In genomic region chr6:132130530-132131298, GRCh38 we compare ENCODE assay signal across 9 cellular contexts.
DNase-seq lines count a peak whose midpoint lies in the region; ATAC-seq, FAIRE-seq and TF ChIP-seq lines count a peak whose summit lies in the region.
"Had no signal": no experiment of that assay in that cellular context is flagged by ENCODE, and none has a peak within 500 bp of the region (broad histone marks: within the 10 kb centered on the region; RNA-seq: fewer than 3 reads in every experiment).

No MANE protein-coding gene starts in this region.

- no peaks in the 10 kb centered on the region for H3K9me3 Mint-ChIP-seq in activated B cell treated with CpG ODN at 0.5 μM for 24 hours
- H3K9me3 Mint-ChIP-seq in activated T-cell treated with anti-CD3 and anti-CD28 coated beads, Interleukin-2, amount 50 U/mL, for 4 hours: no peaks in the 10 kb centered on the region
- H3K9me3 Mint-ChIP-seq: activated CD4-positive, alpha-beta T cell treated with anti-CD3 and anti-CD28 coated beads, Interleukin-2, amount 10 ng/mL, durations not matched to agents 7 days and 5 days had no signal

- POLR2A ChIA-PET in activated B cell treated with CpG ODN at 0.5 μM for 24 hours (lab: Charles Lee): no interaction called here

- H3K4me3 Mint-ChIP-seq in activated B cell treated with CpG ODN at 0.5 μM for 24 hours: peak overlapping the region; percentile 21
- no peak overlapping the region for H3K4me3 Mint-ChIP-seq in activated T-cell treated with anti-CD3 and anti-CD28 coated beads, Interleukin-2, amount 50 U/mL, for 4 hours
- H3K4me3 Mint-ChIP-seq: activated CD4-positive, alpha-beta T cell treated with anti-CD3 and anti-CD28 coated beads, Interleukin-2, amount 10 ng/mL, durations not matched to agents 7 days and 5 days had no signal

- CTCF ChIA-PET in activated B cell treated with CpG ODN at 0.5 μM for 24 hours (lab: Charles Lee): interaction anchor here (0.8 kb wide), 1 partner anchor 28 kb away, joined by 3 read pairs; no protein-coding TSS in a partner anchor

- DNase-seq in GM19239 (ENCODE audit: insufficient read length, low spot score): no peak
- no peak for DNase-seq in activated B cell treated with CpG ODN at 0.5 μM for 24 hours
- DNase-seq in iris pigment epithelial cell (ENCODE audit: low read depth): peak; percentile 62
- no peak for DNase-seq in KG1 (lab: John Stamatoyannopoulos, UW)
- no peak for DNase-seq in activated T-cell treated with anti-CD3 and anti-CD28 coated beads, Interleukin-2, amount 50 U/mL, for 4 hours
- DNase-seq: activated CD4-positive, alpha-beta T cell treated with anti-CD3 and anti-CD28 coated beads, Interleukin-2, amount 10 ng/mL, durations not matched to agents 7 days and 5 days had no signal

- no peaks in the 10 kb centered on the region for H3K9me3 ChIP-seq in skeletal muscle satellite cell (replicated peaks; ENCODE audit: low read length)

- H3K4me1 ChIP-seq in skeletal muscle satellite cell (ENCODE audit: control insufficient read depth, insufficient read depth, low read length): peaks cover 40% of the 10 kb centered on the region

- H3K36me3 Mint-ChIP-seq in activated B cell treated with CpG ODN at 0.5 μM for 24 hours (ENCODE audit: low read depth): no peaks in the 10 kb centered on the region
- H3K36me3 Mint-ChIP-seq in activated T-cell treated with anti-CD3 and anti-CD28 coated beads, Interleukin-2, amount 50 U/mL, for 4 hours (ENCODE audit: insufficient read depth): no peaks in the 10 kb centered on the region

- H3K27me3 ChIP-seq in skeletal muscle satellite cell (ENCODE audit: control insufficient read depth, insufficient read depth, low read length): no peaks in the 10 kb centered on the region

- FAIRE-seq in GM19239 (lab: Jason Lieb, UNC): peak; percentile 11

- no peaks in the 10 kb centered on the region for H3K27me3 Mint-ChIP-seq in activated B cell treated with CpG ODN at 0.5 μM for 24 hours
- peaks cover 8% of the 10 kb centered on the region for H3K27me3 Mint-ChIP-seq in activated T-cell treated with anti-CD3 and anti-CD28 coated beads, Interleukin-2, amount 50 U/mL, for 4 hours (ENCODE audit: low read depth)

- H3K4me1 Mint-ChIP-seq in activated B cell treated with CpG ODN at 0.5 μM for 24 hours: peaks cover 59% of the 10 kb centered on the region
- H3K4me1 Mint-ChIP-seq in activated T-cell treated with anti-CD3 and anti-CD28 coated beads, Interleukin-2, amount 50 U/mL, for 4 hours (ENCODE audit: low read depth): peaks cover 4% of the 10 kb centered on the region
- H3K4me1 Mint-ChIP-seq: activated CD4-positive, alpha-beta T cell treated with anti-CD3 and anti-CD28 coated beads, Interleukin-2, amount 10 ng/mL, durations not matched to agents 7 days and 5 days had no signal

- H3K9ac ChIP-seq in skeletal muscle satellite cell (ENCODE audit: low read depth, low read length): peak overlapping the region; percentile 85

- peak overlapping the region; percentile 72 for H3K27ac Mint-ChIP-seq in activated B cell treated with CpG ODN at 0.5 μM for 24 hours
- H3K27ac Mint-ChIP-seq: activated CD4-positive, alpha-beta T cell treated with anti-CD3 and anti-CD28 coated beads, Interleukin-2, amount 10 ng/mL, durations not matched to agents 7 days and 5 days had no signal

- no peaks in the 10 kb centered on the region for H3K36me3 ChIP-seq in skeletal muscle satellite cell (ENCODE audit: insufficient read depth, low read length)

- intact Hi-C loops in activated B cell treated with CpG ODN at 0.5 μM for 24 hours (cut with micrococcal nuclease): loop anchor here (5.0 to 10.0 kb wide), 3 partner anchors 176 to 443 kb away; partner anchors contain the start of gene CCN2

- H3K4me3 ChIP-seq in skeletal muscle satellite cell (ENCODE audit: low read length): peak overlapping the region; percentile 44

- ATAC-seq in activated B cell treated with CpG ODN at 0.5 μM for 24 hours (ENCODE audit: low read depth): no peak
- ATAC-seq in activated T-cell treated with anti-CD3 and anti-CD28 coated beads, Interleukin-2, amount 50 U/mL, for 4 hours: no peak
- ATAC-seq in GM21825 (IDR thresholded peaks at IDR 0.05; ENCODE audit: unreplicated experiment): no peak
- no peak for ATAC-seq in GM18861 (IDR thresholded peaks at IDR 0.05; ENCODE audit: unreplicated experiment)

- peak overlapping the region; percentile 68 for H3K4me2 ChIP-seq in skeletal muscle satellite cell (ENCODE audit: low read length)

- TF ChIP-seq CTCF in activated B cell treated with CpG ODN at 0.5 μM for 24 hours (IDR thresholded peaks at IDR 0.05): no peak
